ENCODE assay signal across 9 cellular contexts in the genomic region with DNA sequence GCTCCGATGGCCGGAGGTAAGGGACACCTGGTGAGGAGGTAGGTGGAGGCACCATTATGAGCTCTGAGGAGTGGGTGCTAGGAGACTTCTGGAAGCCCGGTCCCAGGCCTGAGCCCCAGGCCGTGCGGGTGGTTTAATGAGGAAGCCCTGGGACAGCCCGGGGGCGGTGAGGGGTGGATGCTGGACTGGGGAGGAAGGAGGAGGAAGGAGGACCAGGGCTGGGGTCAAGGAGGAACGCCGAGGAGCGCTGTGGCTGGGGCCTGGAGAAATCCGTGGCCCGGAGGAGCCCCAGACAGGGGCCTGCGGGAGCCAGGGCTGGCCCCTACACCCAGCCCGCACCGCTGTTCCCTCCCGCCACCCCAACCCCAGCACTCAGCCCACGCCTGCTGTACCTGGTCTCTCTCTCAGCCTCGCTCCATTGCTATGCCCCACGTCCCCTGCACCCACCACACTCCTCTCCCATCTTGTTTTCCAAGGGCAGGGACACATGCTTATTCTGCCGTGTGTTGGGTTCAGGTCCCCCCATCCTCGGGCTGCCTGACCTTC. TPM values are rescaled to one million over a fixed set of nuclear protein-coding genes. Genes with fewer than 3 reads are reported as not detected.
A peak's percentile ranks its signal among the peaks of the same experiment; 100 is the strongest.
DNase-seq lines count a peak whose midpoint lies in the region; ATAC-seq, FAIRE-seq and TF ChIP-seq lines count a peak whose summit lies in the region.
"Not testable (repeated sequence)": the region's sequence is repeated elsewhere in the genome, so short reads cannot be mapped to it uniquely, and the experiment has no call there.
"Had no signal": no experiment of that assay in that cellular context is flagged by ENCODE, and none has a peak within 500 bp of the region (broad histone marks: within the 10 kb centered on the region; RNA-seq: fewer than 3 reads in every experiment).

No MANE protein-coding gene starts in this region.

- H3K4me1 Mint-ChIP-seq in T-helper 17 cell; stimulated activated effector memory CD8-positive, alpha-beta T cell treated with anti-CD3 and anti-CD28 coated beads, Interleukin-12 subunit alpha, Interleukin-12 subunit beta, amount 100 ng/mL, for 72 hours: not testable (repeated sequence)

- TF ChIP-seq EP300 in GM12878 (IDR thresholded peaks at IDR 0.05; ENCODE audit: borderline replicate concordance in 1 of 2, control insufficient read depth in 1 of 2, low read depth in 2 of 2, low read length in 2 of 2) = not testable (repeated sequence)

- H3K4me1 ChIP-seq in HCT116 (ENCODE audit: control insufficient read depth in 1 of 2, insufficient read depth in 2 of 2, low read length in 2 of 2); GM12878 (ENCODE audit: control insufficient read depth, insufficient read depth, low read length); heart left ventricle; mucosa of descending colon (ENCODE audit: low read depth); upper lobe of right lung: not testable (repeated sequence)

- H4K20me1 ChIP-seq in HCT116 (ENCODE audit: insufficient read depth); GM12878 (ENCODE audit: control insufficient read depth, insufficient read depth): not testable (repeated sequence)

- H3K4me3 ChIP-seq in HCT116 (replicated peaks in 1 of 2; ENCODE audit: low read depth in 1 of 2, low read length in 2 of 2); GM12878; heart left ventricle; mucosa of descending colon; upper lobe of right lung: not testable (repeated sequence)

- no CpG with 5 or more reads among the region's 21 CpGs for WGBS in GM12878 (ENCODE audit: insufficient coverage, insufficient replicate concordance, low lambda C conversion rate, missing lambda C conversion rate)
- WGBS in heart left ventricle, 4 donors = 78 to 87% (median 83%) methylated on average over 4 to 9 of the region's 21 CpGs

- not testable (repeated sequence) for H2AFZ ChIP-seq in HCT116 (ENCODE audit: low read depth, low read length, poor library complexity, severe bottlenecking); GM12878 (ENCODE audit: control insufficient read depth, low read depth, low read length)

- H3K27me3 ChIP-seq in HCT116 (ENCODE audit: insufficient read depth, low read length); GM12878 (replicated peaks in 1 of 2; ENCODE audit: control insufficient read depth in 2 of 2, insufficient read depth in 2 of 2, low read length in 1 of 2); heart left ventricle; upper lobe of right lung: not testable (repeated sequence)

- not testable (repeated sequence) for H3K4me3 Mint-ChIP-seq in T-helper 17 cell; stimulated activated effector memory CD8-positive, alpha-beta T cell treated with anti-CD3 and anti-CD28 coated beads, Interleukin-12 subunit alpha, Interleukin-12 subunit beta, amount 100 ng/mL, for 72 hours

- ATAC-seq in HCT116 (peak; percentile 19; the same call in 1 of the 2 replicates), T-helper 17 cell (peak; percentile 14), GM12878 (peak; percentile 41), heart left ventricle (peak in 3 of 4 donors; percentile 17 to 39 (median 25)), left lobe of liver (peak; percentile 14), mucosa of descending colon (peak; percentile 37), upper lobe of right lung (peak; percentile 31)
- ATAC-seq in stimulated activated effector memory CD8-positive, alpha-beta T cell treated with anti-CD3 and anti-CD28 coated beads, Interleukin-12 subunit alpha, Interleukin-12 subunit beta, amount 100 ng/mL, for 72 hours = peak; percentile 22

- not testable (repeated sequence) for H3K27ac ChIP-seq in HCT116 (ENCODE audit: low read depth, low read length); GM12878 (ENCODE audit: control insufficient read depth, insufficient read depth); heart left ventricle; upper lobe of right lung

- POLR2A ChIA-PET in HCT116 (lab: Charles Lee); GM12878 (lab: Charles Lee): not testable (repeated sequence)

- TF ChIP-seq POLR2A in HCT116 (IDR thresholded peaks at IDR 0.05; ENCODE audit: borderline replicate concordance, extremely low read depth, insufficient read depth, insufficient read length); GM12878 (IDR thresholded peaks at IDR 0.05; ENCODE audit: low read depth, low read length); heart left ventricle (IDR thresholded peaks at IDR 0.05): not testable (repeated sequence)

- H3K36me3 ChIP-seq in HCT116 (ENCODE audit: control insufficient read depth in 1 of 2, insufficient read depth in 2 of 2, low read length in 2 of 2); GM12878 (ENCODE audit: control insufficient read depth in 2 of 2, insufficient read depth in 2 of 2, low read length in 1 of 2); heart left ventricle; mucosa of descending colon (ENCODE audit: low read depth); upper lobe of right lung: not testable (repeated sequence)

- SMC1A ChIA-PET in GM12878 (lab: Charles Lee; ENCODE audit: uncharacterized antibody, unreplicated experiment) = not testable (repeated sequence)

- H3K9ac ChIP-seq in HCT116 (ENCODE audit: low read length); GM12878 (ENCODE audit: control insufficient read depth, insufficient read depth, low read length): not testable (repeated sequence)

- not testable (repeated sequence) for DNase-seq in HCT116 (ENCODE audit: low read depth, low spot score); T-helper 17 cell; GM12878 (ENCODE audit: low read depth, low spot score); heart left ventricle; left lobe of liver (ENCODE audit: low spot score); mucosa of descending colon; stimulated activated effector memory CD8-positive, alpha-beta T cell treated with anti-CD3 and anti-CD28 coated beads, Interleukin-12 subunit alpha, Interleukin-12 subunit beta, amount 100 ng/mL, for 72 hours (ENCODE audit: low spot score in 2 of 2); upper lobe of right lung

- not testable (repeated sequence) for TF ChIP-seq CTCF in HCT116 (IDR thresholded peaks at IDR 0.05 in 2 of 3, conservative IDR thresholded peaks at IDR 0.05 in 1 of 3; ENCODE audit: borderline replicate concordance in 1 of 3, insufficient read depth in 1 of 3, low read depth in 2 of 3, low read length in 2 of 3); GM12878 (IDR thresholded peaks at IDR 0.05 in 2 of 3, conservative IDR thresholded peaks at IDR 0.05 in 1 of 3; ENCODE audit: control insufficient read depth in 2 of 3, extremely low read depth in 1 of 3, insufficient read depth in 1 of 3, low read depth in 3 of 3, low read length in 3 of 3); heart left ventricle (IDR thresholded peaks at IDR 0.05); mucosa of descending colon (IDR thresholded peaks at IDR 0.05); upper lobe of right lung (IDR thresholded peaks at IDR 0.05)

- H3K9me3 ChIP-seq in HCT116 (ENCODE audit: control insufficient read depth in 1 of 2, insufficient read depth in 1 of 2, low read depth in 1 of 2, low read length in 2 of 2); T-helper 17 cell (ENCODE audit: control insufficient read depth, low read length, poor library complexity, severe bottlenecking); GM12878 (replicated peaks; ENCODE audit: control insufficient read depth, insufficient read depth, low read length); heart left ventricle; mucosa of descending colon; upper lobe of right lung: not testable (repeated sequence)

- intact Hi-C loops in HCT116 (cut with micrococcal nuclease); GM12878 (cut with micrococcal nuclease; ENCODE audit: unreplicated experiment); heart left ventricle (cut with DNase I); mucosa of descending colon (cut with DNase I, micrococcal nuclease); upper lobe of right lung (cut with DNase I): not testable (repeated sequence)

- H3K79me2 ChIP-seq in HCT116 (ENCODE audit: insufficient read depth, low read length); GM12878 (ENCODE audit: control insufficient read depth, insufficient read depth, low read length): not testable (repeated sequence)

- H3K9me2 ChIP-seq in HCT116 (ENCODE audit: insufficient read depth) = not testable (repeated sequence)

- H3K9me3 Mint-ChIP-seq in stimulated activated effector memory CD8-positive, alpha-beta T cell treated with anti-CD3 and anti-CD28 coated beads, Interleukin-12 subunit alpha, Interleukin-12 subunit beta, amount 100 ng/mL, for 72 hours = not testable (repeated sequence)

- RAD21 ChIA-PET in HCT116 (lab: Charles Lee; ENCODE audit: low non-redundant PET in 1 of 2, low total read pairs in 2 of 2, uncharacterized antibody in 2 of 2, unreplicated experiment in 2 of 2); GM12878 (lab: Charles Lee; ENCODE audit: unreplicated experiment): not testable (repeated sequence)

- H3K4me2 ChIP-seq in HCT116 (ENCODE audit: low read length); GM12878 (ENCODE audit: control insufficient read depth, insufficient read depth): not testable (repeated sequence)

- not testable (repeated sequence) for H3K27me3 Mint-ChIP-seq in T-helper 17 cell

- not testable (repeated sequence) for TF ChIP-seq RAD21 in HCT116 (IDR thresholded peaks at IDR 0.05; ENCODE audit: low read depth); GM12878 (IDR thresholded peaks at IDR 0.05; ENCODE audit: insufficient read depth, low read depth, low read length)

- FAIRE-seq in GM12878 (lab: Jason Lieb, UNC) = not testable (repeated sequence)

- H3K36me3 Mint-ChIP-seq in T-helper 17 cell (ENCODE audit: low read depth); stimulated activated effector memory CD8-positive, alpha-beta T cell treated with anti-CD3 and anti-CD28 coated beads, Interleukin-12 subunit alpha, Interleukin-12 subunit beta, amount 100 ng/mL, for 72 hours: not testable (repeated sequence)

- not testable (repeated sequence) for BruUV-seq in HCT116 (replicated peaks; lab: Mats Ljungman, UMichigan); GM12878 (replicated peaks; lab: Mats Ljungman, UMichigan)

- in situ Hi-C loops in GM12878 (cut with MboI) = not testable (repeated sequence)

- CTCF ChIA-PET in HCT116 (lab: Charles Lee); GM12878 (lab: Yijun Ruan, JAX): not testable (repeated sequence)

- not testable (repeated sequence) for H3K27ac Mint-ChIP-seq in T-helper 17 cell; stimulated activated effector memory CD8-positive, alpha-beta T cell treated with anti-CD3 and anti-CD28 coated beads, Interleukin-12 subunit alpha, Interleukin-12 subunit beta, amount 100 ng/mL, for 72 hours

RNA-seq across cellular contexts. Expression of gene CLEC18C, which starts 0.9 kb away (rescaled TPM):
- total RNA-seq in HCT116 (2021; ENCODE audit: unreplicated experiment) (0.59 TPM), T-helper 17 cell (1 to 10 TPM in 1 of 2 donors, under 1 TPM in 1; 0.44 to 1.3 TPM), GM12878 (2014; rRNA removed) (0.11 TPM in 2 replicates), GM12878 (2014; rRNA removed; fragmentation: Illumina TruSeq; extraction: Trizol) (not detected in 2 replicates), GM12878 (2021) (not detected in 2 replicates), heart left ventricle (under 1 TPM in 5 of 9 donors, not detected in 4; 0.09 to 0.34 (median 0.13) TPM), left lobe of liver (0.40 TPM), mucosa of descending colon (under 1 TPM; 0.61 to 0.87 (median 0.70) TPM), upper lobe of right lung (not detected)
- 0.21 and 0.34 TPM in 2 replicates for polyA plus RNA-seq in HCT116 (2012)
- 0.19 TPM in 1 of 2 replicates, not detected in the other for total RNA-seq in GM12878 (2013; cell fraction: nucleolus; rRNA removed)
- polyA plus RNA-seq in GM12878 (2011; ENCODE audit: low read depth) = not detected
- polyA plus RNA-seq in GM12878 (2011; rRNA removed) (0.10 TPM in 1 of 2 replicates, not detected in the other), GM12878 (2014; fragmentation: Illumina TruSeq; extraction: Trizol) (not detected in 2 replicates), GM12878 (2014; fragmentation: Nextera tagmentation; extraction: Ambion mirVana) (not detected), GM12878 (2014; rRNA removed) (0.05 and 0.06 TPM in 2 replicates), GM12878 (2016; fragmentation: Nextera tagmentation; extraction: Ambion mirVana) (not detected), heart left ventricle (under 1 TPM in 1 of 2 donors, not detected in 1; 0.15 TPM)
- 0.03 TPM in 1 of 2 replicates, not detected in the other for polyA plus RNA-seq in GM12878 (2011; cell fraction: cytosol; rRNA removed)
- 0.19 and 0.22 TPM in 2 replicates for polyA plus RNA-seq in GM12878 (2011; cell fraction: nucleus; rRNA removed)
- not detected in 2 replicates for polyA plus RNA-seq in GM12878 (2012)
- polyA minus RNA-seq in GM12878 (2011; rRNA and poly(A)+ RNA removed) = not detected in 2 replicates
- polyA minus RNA-seq in GM12878 (2011; cell fraction: cytosol; rRNA and poly(A)+ RNA removed) = not detected in 2 replicates
- polyA minus RNA-seq in GM12878 (2011; cell fraction: nucleus; rRNA and poly(A)+ RNA removed) = 0.77 TPM in 1 of 2 replicates, not detected in the other
- total RNA-seq: CD4-positive, alpha-beta T cell had no signal
